Comparison of ENCODE assay signal across 21 cellular contexts in the genomic region with DNA sequence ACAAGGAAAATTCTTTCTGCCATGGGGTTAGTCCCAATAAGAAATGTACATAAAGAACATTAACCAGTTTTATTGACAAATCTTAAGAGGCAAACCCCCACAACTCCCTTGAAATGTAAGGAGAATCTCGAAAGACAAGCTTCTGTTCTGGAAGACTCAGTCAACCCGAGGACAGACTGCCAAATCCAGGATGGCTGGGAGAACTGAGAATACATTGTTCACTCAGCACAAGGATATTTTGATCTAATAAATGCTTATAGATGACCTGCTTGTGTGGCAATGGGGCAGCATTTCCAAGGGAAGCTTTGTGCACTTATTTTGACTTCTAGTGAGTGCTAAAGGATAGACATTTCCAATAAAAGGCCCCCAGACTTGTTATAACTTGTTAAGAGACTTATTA.
DNase-seq lines count a peak whose midpoint lies in the region; ATAC-seq and TF ChIP-seq lines count a peak whose summit lies in the region.
"Had no signal": no experiment of that assay in that cellular context is flagged by ENCODE, and none has a peak within 500 bp of the region (broad histone marks: within the 10 kb centered on the region; RNA-seq: fewer than 3 reads in every experiment).

No MANE protein-coding gene starts in this region.

- H3K27me3 Mint-ChIP-seq in chondrocyte (ENCODE audit: low read depth): peaks cover 2% of the 10 kb centered on the region
- no peaks in the 10 kb centered on the region for H3K27me3 Mint-ChIP-seq in stimulated activated memory B cell treated with anti-CD40 and anti-IgM and Interleukin-4, amounts not matched to agents 10 μg/mL and 1 μg/mL and 100 μg/mL, for 72 hours
- H3K27me3 Mint-ChIP-seq: B cell; CD4-positive, alpha-beta T cell had no signal

- no peak overlapping the region for H3K4me3 Mint-ChIP-seq in chondrocyte (ENCODE audit: unreplicated experiment)
- no peak overlapping the region for H3K4me3 Mint-ChIP-seq in stimulated activated memory B cell treated with anti-CD40 and anti-IgM and Interleukin-4, amounts not matched to agents 10 μg/mL and 1 μg/mL and 100 μg/mL, for 72 hours
- H3K4me3 Mint-ChIP-seq: B cell; CD4-positive, alpha-beta T cell; CD8-positive, alpha-beta T cell had no signal

- H3K9me3 Mint-ChIP-seq in chondrocyte (ENCODE audit: low read depth): peaks cover 3% of the 10 kb centered on the region
- peaks cover 3% of the 10 kb centered on the region for H3K9me3 Mint-ChIP-seq in stimulated activated memory B cell treated with anti-CD40 and anti-IgM and Interleukin-4, amounts not matched to agents 10 μg/mL and 1 μg/mL and 100 μg/mL, for 72 hours
- H3K9me3 Mint-ChIP-seq: CD4-positive, alpha-beta T cell; CD8-positive, alpha-beta T cell had no signal

- no peak for TF ChIP-seq CTCF in chondrocyte (IDR thresholded peaks at IDR 0.05)

- DNase-seq in SK-MEL-5 (ENCODE audit: low read depth, low spot score) (peak; percentile 73), foreskin melanocyte (peak; percentile 68), medulla oblongata (ENCODE audit: extremely low spot score) (peak; percentile 38), chondrocyte (ENCODE audit: low spot score) (no peak)
- no peak for DNase-seq in activated CD8-positive, alpha-beta memory T cell treated with anti-CD3 and anti-CD28 coated beads, Interleukin-2, amount 50 U/mL, for 4 hours
- DNase-seq: 8988T; ACHN; CD4-positive, alpha-beta T cell; CD8-positive, alpha-beta T cell; COR-L47; DMS 273 treated with DMSO at 0.1 percent for 48 hours; DMS153; DMS53; DMS79; DND-41; EL; GDM1 had no signal

- no peak for ATAC-seq in HG03095 (IDR thresholded peaks at IDR 0.05; ENCODE audit: unreplicated experiment)
- no peak for ATAC-seq in stimulated activated memory B cell treated with anti-CD40 and anti-IgM and Interleukin-4, amounts not matched to agents 10 μg/mL and 1 μg/mL and 100 μg/mL, for 72 hours
- ATAC-seq: CD8-positive, alpha-beta T cell; GM12878 had no signal

- H3K4me1 Mint-ChIP-seq in chondrocyte (ENCODE audit: low read depth): no peaks in the 10 kb centered on the region
- H3K4me1 Mint-ChIP-seq in stimulated activated memory B cell treated with anti-CD40 and anti-IgM and Interleukin-4, amounts not matched to agents 10 μg/mL and 1 μg/mL and 100 μg/mL, for 72 hours: no peaks in the 10 kb centered on the region
- H3K4me1 Mint-ChIP-seq: B cell had no signal

- in situ Hi-C loops in SK-MEL-5 (cut with HindIII; ENCODE audit: low pct_unique_long_range_greater_than_20kb, low sequenced_read_pairs): no loop called here

- H3K27ac Mint-ChIP-seq in chondrocyte (ENCODE audit: unreplicated experiment): no peak overlapping the region
- no peak overlapping the region for H3K27ac Mint-ChIP-seq in stimulated activated memory B cell treated with anti-CD40 and anti-IgM and Interleukin-4, amounts not matched to agents 10 μg/mL and 1 μg/mL and 100 μg/mL, for 72 hours
- H3K27ac Mint-ChIP-seq: B cell; CD4-positive, alpha-beta T cell; CD8-positive, alpha-beta T cell had no signal

- no peaks in the 10 kb centered on the region for H3K36me3 Mint-ChIP-seq in chondrocyte (ENCODE audit: low read depth)
- no peaks in the 10 kb centered on the region for H3K36me3 Mint-ChIP-seq in stimulated activated memory B cell treated with anti-CD40 and anti-IgM and Interleukin-4, amounts not matched to agents 10 μg/mL and 1 μg/mL and 100 μg/mL, for 72 hours
- H3K36me3 Mint-ChIP-seq: CD8-positive, alpha-beta T cell had no signal

Comparison
In these comparisons a context has a peak if more than half of its experiments do, and no peak if none do; other contexts are left out.
1. DNase-seq: peak in SK-MEL-5 (single experiment), foreskin melanocyte (single experiment) and medulla oblongata (single experiment); none in activated CD8-positive, alpha-beta memory T cell treated with anti-CD3 and anti-CD28 coated beads, Interleukin-2, amount 50 U/mL, for 4 hours (single experiment) and chondrocyte (single experiment).